In genomic region chr12:98838282-98838681, GRCh38 we compare ENCODE assay signal across 12 cellular contexts.
A peak's percentile ranks its signal among the peaks of the same experiment; 100 is the strongest.
DNase-seq lines count a peak whose midpoint lies in the region; TF ChIP-seq lines count a peak whose summit lies in the region.
"Had no signal": no experiment of that assay in that cellular context is flagged by ENCODE, and none has a peak within 500 bp of the region (broad histone marks: within the 10 kb centered on the region; RNA-seq: fewer than 3 reads in every experiment).

No MANE protein-coding gene starts in this region.

- no peak overlapping the region for H3K27ac ChIP-seq in C4-2B
- H3K27ac ChIP-seq in coronary artery, result no peak overlapping the region

- H3K27ac Mint-ChIP-seq in nephron progenitor cell, result no peak overlapping the region
- H3K27ac Mint-ChIP-seq: naive thymus-derived CD8-positive, alpha-beta T cell had no signal

- peaks cover 25% of the 10 kb centered on the region for H3K27me3 Mint-ChIP-seq in nephron progenitor cell (ENCODE audit: low read depth, poor library complexity)

- TF ChIP-seq CTCF in C4-2B (conservative IDR thresholded peaks at IDR 0.05) (peak; percentile 51), coronary artery (IDR thresholded peaks at IDR 0.05) (peak; percentile 13), nephron progenitor cell (IDR thresholded peaks at IDR 0.05) (peak; percentile 49)

- H3K36me3 Mint-ChIP-seq in nephron progenitor cell (ENCODE audit: low read depth), result no peaks in the 10 kb centered on the region
- H3K36me3 Mint-ChIP-seq: naive thymus-derived CD8-positive, alpha-beta T cell had no signal

- no peaks in the 10 kb centered on the region for H3K9me3 Mint-ChIP-seq in nephron progenitor cell
- H3K9me3 Mint-ChIP-seq: naive thymus-derived CD8-positive, alpha-beta T cell had no signal

- no peak overlapping the region for H3K4me3 Mint-ChIP-seq in nephron progenitor cell
- H3K4me3 Mint-ChIP-seq: naive thymus-derived CD8-positive, alpha-beta T cell had no signal

- H3K4me1 Mint-ChIP-seq in nephron progenitor cell, result no peaks in the 10 kb centered on the region
- H3K4me1 Mint-ChIP-seq: naive thymus-derived CD8-positive, alpha-beta T cell had no signal

- H3K4me3 ChIP-seq in coronary artery, result no peak overlapping the region

- DNase-seq in LHCN-M2 (ENCODE audit: low read depth) (peak; percentile 14), coronary artery (ENCODE audit: low spot score) (no peak), nephron progenitor cell (no peak), A172 (ENCODE audit: low spot score) (no peak), ureter (ENCODE audit: low spot score) (no peak), DMS53 treated with DMSO at 0.1 percent for 48 hours (lab: John Stamatoyannopoulos, UW; ENCODE audit: unreplicated experiment) (no peak)
- DNase-seq in stimulated activated CD4-positive, alpha-beta T cell treated with anti-CD3 and anti-CD28 coated beads, Interleukin-4, amount 100 ng/mL, for 4 hours, result no peak
- DNase-seq: central memory CD4-positive, alpha-beta T cell; naive thymus-derived CD8-positive, alpha-beta T cell; NCI-H2227 treated with DMSO at 0.1 percent for 48 hours; stimulated activated CD4-positive, alpha-beta T cell treated with anti-CD3 and anti-CD28 coated beads, Interleukin-2, amount 100 ng/mL, for 48 hours had no signal
